12 cellular contexts compared by ENCODE assay signal in the genomic region with DNA sequence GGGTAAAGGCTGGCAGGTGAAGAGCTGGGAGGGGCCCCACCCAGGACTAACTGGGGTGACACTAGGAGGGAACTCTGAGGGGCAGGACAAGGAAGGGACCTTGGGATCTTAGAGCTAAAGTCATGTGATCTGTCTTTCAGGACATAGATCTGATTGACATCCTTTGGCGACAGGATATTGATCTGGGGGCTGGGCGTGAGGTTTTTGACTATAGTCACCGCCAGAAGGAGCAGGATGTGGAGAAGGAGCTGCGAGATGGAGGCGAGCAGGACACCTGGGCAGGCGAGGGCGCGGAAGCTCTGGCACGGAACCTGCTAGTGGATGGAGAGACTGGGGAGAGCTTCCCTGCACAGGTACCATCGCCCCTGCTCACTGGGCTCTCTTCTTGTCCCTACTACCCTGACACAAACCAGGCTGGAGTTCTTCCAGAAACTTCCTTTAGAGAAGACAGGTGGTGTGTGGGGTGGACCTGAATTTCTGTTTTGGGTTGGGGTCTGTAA. TPM values are rescaled to one million over a fixed set of nuclear protein-coding genes. Genes with fewer than 3 reads are reported as not detected.
DNase-seq lines count a peak whose midpoint lies in the region; ATAC-seq and TF ChIP-seq lines count a peak whose summit lies in the region.
"Had no signal": no experiment of that assay in that cellular context is flagged by ENCODE, and none has a peak within 500 bp of the region (broad histone marks: within the 10 kb centered on the region; RNA-seq: fewer than 3 reads in every experiment).

No MANE protein-coding gene starts in this region.

- WGBS in suprapubic skin: 78% methylated on average over 10 of the region's 10 CpGs

- peaks cover 20% of the 10 kb centered on the region for H3K4me1 ChIP-seq in CD8-positive, alpha-beta T cell (ENCODE audit: insufficient read depth, low read length)
- H3K4me1 ChIP-seq in Karpas-422 (ENCODE audit: low read length) (peaks cover 51% of the 10 kb centered on the region), neural progenitor cell (peaks cover 29% of the 10 kb centered on the region), suprapubic skin (peaks cover 88% of the 10 kb centered on the region)

- no peak for TF ChIP-seq EP300 in suprapubic skin (IDR thresholded peaks at IDR 0.05)

- H3K27ac Mint-ChIP-seq in CD8-positive, alpha-beta T cell: peak overlapping the region; percentile 78
- peak overlapping the region; percentile 86 for H3K27ac Mint-ChIP-seq in neural progenitor cell

- TF ChIP-seq CTCF in CD8-positive, alpha-beta T cell (IDR thresholded peaks at IDR 0.05): no peak
- TF ChIP-seq CTCF in choroid plexus epithelial cell (conservative IDR thresholded peaks at IDR 0.05; ENCODE audit: low read depth, low read length) (no peak), neural progenitor cell (IDR thresholded peaks at IDR 0.05) (no peak), suprapubic skin (IDR thresholded peaks at IDR 0.05) (no peak)

- peaks cover 35% of the 10 kb centered on the region for H3K4me1 Mint-ChIP-seq in CD8-positive, alpha-beta T cell (ENCODE audit: low read depth)
- H3K4me1 Mint-ChIP-seq in neural progenitor cell: peaks cover 46% of the 10 kb centered on the region

- H3K9me3 Mint-ChIP-seq in CD8-positive, alpha-beta T cell: no peaks in the 10 kb centered on the region
- no peaks in the 10 kb centered on the region for H3K9me3 Mint-ChIP-seq in neural progenitor cell

- peaks cover 58% of the 10 kb centered on the region for H3K79me2 ChIP-seq in Karpas-422 (ENCODE audit: low read length)
- peaks cover 59% of the 10 kb centered on the region for H3K79me2 ChIP-seq in neural progenitor cell (ENCODE audit: low read depth)

- CTCF ChIA-PET in CD8-positive, alpha-beta T cell (lab: Charles Lee): interaction anchor here (1.0 to 3.4 kb wide), 2 partner anchors 20 to 31 kb away, joined by 4 to 13 read pairs; no protein-coding TSS in a partner anchor

- H3K9me2 ChIP-seq in Karpas-422 (replicated peaks; ENCODE audit: insufficient read depth, low read length): no peaks in the 10 kb centered on the region

- no peak overlapping the region for H3K27ac ChIP-seq in CD8-positive, alpha-beta T cell (ENCODE audit: low read depth, low read length)
- peak overlapping the region; percentile 93 for H3K27ac ChIP-seq in Karpas-422 (ENCODE audit: low read length)
- H3K27ac ChIP-seq in neural progenitor cell: no peak overlapping the region
- H3K27ac ChIP-seq in suprapubic skin: no peak overlapping the region

- peaks cover 28% of the 10 kb centered on the region for H3F3A ChIP-seq in neural progenitor cell (ENCODE audit: low read depth)

- H2AFZ ChIP-seq in Karpas-422 (ENCODE audit: low read length): no peak overlapping the region
- H2AFZ ChIP-seq in neural progenitor cell (replicated peaks): no peak overlapping the region

- H3K36me3 Mint-ChIP-seq in CD8-positive, alpha-beta T cell: peaks cover 82% of the 10 kb centered on the region
- H3K36me3 Mint-ChIP-seq in neural progenitor cell: peaks cover 42% of the 10 kb centered on the region

- POLR2A ChIA-PET in CD8-positive, alpha-beta T cell (lab: Charles Lee): interaction anchor here (0.7 kb wide), 1 partner anchor 9 kb away, joined by 3 read pairs; no protein-coding TSS in a partner anchor

- H3K4me3 Mint-ChIP-seq in CD8-positive, alpha-beta T cell: no peak overlapping the region
- H3K4me3 Mint-ChIP-seq in neural progenitor cell: peak overlapping the region; percentile 82

- peak overlapping the region; percentile 34 for H3K4me2 ChIP-seq in Karpas-422 (ENCODE audit: low read depth, low read length, poor library complexity, severe bottlenecking)
- H3K4me2 ChIP-seq in neural progenitor cell: peak overlapping the region; percentile 94

- H3K27me3 Mint-ChIP-seq in CD8-positive, alpha-beta T cell (ENCODE audit: low read depth): no peaks in the 10 kb centered on the region
- H3K27me3 Mint-ChIP-seq in neural progenitor cell (ENCODE audit: insufficient read depth, low read depth): peaks cover 12% of the 10 kb centered on the region

- no peak for ATAC-seq in CD8-positive, alpha-beta T cell
- no peak for ATAC-seq in GM21576 (IDR thresholded peaks at IDR 0.05; ENCODE audit: unreplicated experiment)
- no peak for ATAC-seq in GM21737 (IDR thresholded peaks at IDR 0.05; ENCODE audit: unreplicated experiment)
- ATAC-seq: right cardiac atrium had no signal

- no peak for TF ChIP-seq POLR2A in suprapubic skin (IDR thresholded peaks at IDR 0.05)

- H3K27me3 ChIP-seq in CD8-positive, alpha-beta T cell (ENCODE audit: insufficient read depth, low read length): no peaks in the 10 kb centered on the region
- no peaks in the 10 kb centered on the region for H3K27me3 ChIP-seq in Karpas-422 (ENCODE audit: low read length)
- no peaks in the 10 kb centered on the region for H3K27me3 ChIP-seq in neural progenitor cell
- H3K27me3 ChIP-seq in suprapubic skin: no peaks in the 10 kb centered on the region
- H3K27me3 ChIP-seq: MG63 had no signal

- peaks cover 56% of the 10 kb centered on the region for H3K36me3 ChIP-seq in CD8-positive, alpha-beta T cell (ENCODE audit: insufficient read depth, low read length)
- H3K36me3 ChIP-seq in Karpas-422 (ENCODE audit: insufficient read depth, low read length) (peaks cover 27% of the 10 kb centered on the region), neural progenitor cell (no peaks in the 10 kb centered on the region), suprapubic skin (peaks cover 54% of the 10 kb centered on the region)

- H4K20me1 ChIP-seq in Karpas-422 (ENCODE audit: insufficient read depth, low read depth, low read length) (peaks cover 32% of the 10 kb centered on the region), neural progenitor cell (ENCODE audit: low read depth) (peaks cover 79% of the 10 kb centered on the region)

- peak overlapping the region; percentile 69 for H3K9ac ChIP-seq in Karpas-422 (ENCODE audit: low read length)
- H3K9ac ChIP-seq in neural progenitor cell: no peak overlapping the region

- no peaks in the 10 kb centered on the region for H3K9me3 ChIP-seq in CD8-positive, alpha-beta T cell (ENCODE audit: low read length)
- H3K9me3 ChIP-seq in Karpas-422 (ENCODE audit: low read length) (no peaks in the 10 kb centered on the region), neural progenitor cell (ENCODE audit: low read depth) (no peaks in the 10 kb centered on the region), suprapubic skin (no peaks in the 10 kb centered on the region)
- H3K9me3 ChIP-seq: MG63 had no signal

- no peak overlapping the region for H3K4me3 ChIP-seq in CD8-positive, alpha-beta T cell (ENCODE audit: low read depth, low read length)
- H3K4me3 ChIP-seq in Karpas-422 (ENCODE audit: low read length) (no peak overlapping the region; the same call in 1 of the 2 replicates), choroid plexus epithelial cell (ENCODE audit: low read depth, low read length) (peak overlapping the region; percentile 81), neural progenitor cell (no peak overlapping the region), suprapubic skin (no peak overlapping the region)
- H3K4me3 ChIP-seq: MG63 had no signal

- DNase-seq in CD8-positive, alpha-beta T cell: no peak
- DNase-seq in Karpas-422 (no peak), choroid plexus epithelial cell (ENCODE audit: low read depth) (no peak), neural progenitor cell (ENCODE audit: low spot score) (no peak), suprapubic skin (ENCODE audit: low spot score in 2 of 2) (no peak)
- no peak for DNase-seq in effector CD8-positive, alpha-beta T cell (lab: John Stamatoyannopoulos, UW)
- DNase-seq: dermis blood vessel endothelial cell, GDM1 had no signal

- intact Hi-C loops in CD8-positive, alpha-beta T cell (cut with DNase I, micrococcal nuclease): no loop called here

RNA-seq across cellular contexts. Expression of a gene that starts 8.1 kb away (rescaled TPM):
- 10 to 100 TPM; 29.5 to 32.5 TPM for total RNA-seq in CD8-positive, alpha-beta T cell
- 48.7 and 52.7 TPM in 2 replicates for total RNA-seq in Karpas-422 (2014; rRNA removed; shearing (Covaris generic); ENCODE audit: low replicate concordance)
- 73.4 and 104 TPM in 2 replicates for total RNA-seq in neural progenitor cell (ENCODE audit: low replicate concordance)
- total RNA-seq in suprapubic skin: 100 to 1,000 TPM in 2 of 4 donors, 10 to 100 TPM in 2; 89.9 to 250 (median 138) TPM

RNA-seq across cellular contexts. Expression of a gene that starts 18.7 kb away (rescaled TPM):
- total RNA-seq in CD8-positive, alpha-beta T cell: under 1 TPM; 0.57 to 0.92 TPM
- not detected in 2 replicates for total RNA-seq in Karpas-422 (2014; rRNA removed; shearing (Covaris generic); ENCODE audit: low replicate concordance)
- total RNA-seq in neural progenitor cell (ENCODE audit: low replicate concordance): 0.30 and 0.74 TPM in 2 replicates
- total RNA-seq in suprapubic skin: 10 to 100 TPM in 3 of 4 donors, 1 to 10 TPM in 1; 9.7 to 17.2 (median 12.5) TPM

RNA-seq across cellular contexts. Expression of a gene that starts 45.0 kb away (rescaled TPM):
- 1 to 10 TPM; 5.4 to 6.6 TPM for total RNA-seq in CD8-positive, alpha-beta T cell
- 32.5 TPM in 2 replicates for total RNA-seq in Karpas-422 (2014; rRNA removed; shearing (Covaris generic); ENCODE audit: low replicate concordance)
- 206 and 208 TPM in 2 replicates for total RNA-seq in neural progenitor cell (ENCODE audit: low replicate concordance)
- 10 to 100 TPM; 18.4 to 27.5 (median 22.3) TPM for total RNA-seq in suprapubic skin

RNA-seq across cellular contexts. Expression of a gene that starts 51.3 kb away (rescaled TPM):
- 10 to 100 TPM; 15.3 to 16.3 TPM for total RNA-seq in CD8-positive, alpha-beta T cell
- total RNA-seq in Karpas-422 (2014; rRNA removed; shearing (Covaris generic); ENCODE audit: low replicate concordance): 14.6 and 16.4 TPM in 2 replicates
- total RNA-seq in neural progenitor cell (ENCODE audit: low replicate concordance) (23.4 and 26.2 TPM in 2 replicates), suprapubic skin (10 to 100 TPM in 3 of 4 donors, 1 to 10 TPM in 1; 8.4 to 16.4 (median 13.1) TPM)
